1 cellular context compared by ENCODE assay signal in genomic region chr17:1716076-1716911, GRCh38.
TF ChIP-seq lines count a peak whose summit lies in the region.

No MANE protein-coding gene starts in this region.

TF ChIP-seq in GM12878, 131 proteins besides CTCF, POLR2A, EP300 and RAD21 (continued from another document and continues in another):
- TF ChIP-seq BCLAF1 (IDR thresholded peaks at IDR 0.05) = no peak
- no peak for TF ChIP-seq NFXL1 (IDR thresholded peaks at IDR 0.05; ENCODE audit: borderline replicate concordance)
- TF ChIP-seq PAX5 (IDR thresholded peaks at IDR 0.05; ENCODE audit: borderline replicate concordance, low read depth, low read length) = peak; percentile 35; the same call in 1 of the 2 replicates
- no peak for TF ChIP-seq STAT3 (IDR thresholded peaks at IDR 0.05; ENCODE audit: low read depth, low read length)
- TF ChIP-seq POU2F2 (IDR thresholded peaks at IDR 0.05; ENCODE audit: borderline replicate concordance, low read depth, low read length) = peak; percentile 81; the same call in 1 of the 3 replicates
- TF ChIP-seq CHD2 (IDR thresholded peaks at IDR 0.05; ENCODE audit: borderline replicate concordance, low read depth, low read length) = peak; percentile 96
- peak; percentile 98 for TF ChIP-seq IRF3 (IDR thresholded peaks at IDR 0.05)
- TF ChIP-seq E2F4 (IDR thresholded peaks at IDR 0.05; ENCODE audit: low read depth, low read length) = peak; percentile 72; the same call in 1 of the 2 replicates
- TF ChIP-seq ATF3 (IDR thresholded peaks at IDR 0.05; ENCODE audit: borderline replicate concordance, extremely low read depth, low read depth, low read length) = no peak
- TF ChIP-seq MTA3 (IDR thresholded peaks at IDR 0.05; ENCODE audit: borderline replicate concordance, low read length) = no peak
- no peak for TF ChIP-seq ZSCAN29 (IDR thresholded peaks at IDR 0.05)
- no peak for TF ChIP-seq SKIL (IDR thresholded peaks at IDR 0.05; ENCODE audit: low read depth, poor library complexity, severe bottlenecking)
- peak; percentile 41 to 63 for TF ChIP-seq EGR1 (IDR thresholded peaks at IDR 0.05; ENCODE audit: borderline replicate concordance in 1 of 2, low read depth in 2 of 2, low read length in 2 of 2)
- peak; percentile 18 for TF ChIP-seq ELK1 (IDR thresholded peaks at IDR 0.05; ENCODE audit: low read depth, low read length)
- peak; percentile 98 for TF ChIP-seq CREM (IDR thresholded peaks at IDR 0.05; ENCODE audit: low read depth)
- no peak for TF ChIP-seq PAX8 (IDR thresholded peaks at IDR 0.05)
- 0 out of 2 replicates have a peak, but pooled peaks have one; percentile 53 for TF ChIP-seq TCF3 (IDR thresholded peaks at IDR 0.05; ENCODE audit: borderline replicate concordance, insufficient read depth, low read depth, low read length)
- TF ChIP-seq RB1 (IDR thresholded peaks at IDR 0.05; ENCODE audit: borderline replicate concordance) = 0 out of 2 replicates have a peak, but pooled peaks have one; percentile 42
- no peak for TF ChIP-seq ZNF384 (IDR thresholded peaks at IDR 0.05; ENCODE audit: borderline replicate concordance, low read depth, low read length)
- TF ChIP-seq SIN3A (IDR thresholded peaks at IDR 0.05; ENCODE audit: low read depth, low read length) = peak; percentile 98
- no peak for TF ChIP-seq MTA2 (IDR thresholded peaks at IDR 0.05; ENCODE audit: low read depth)
- TF ChIP-seq GATAD2B (conservative IDR thresholded peaks at IDR 0.05; ENCODE audit: low read depth) = 0 out of 2 replicates have a peak, but pooled peaks have one; percentile 21
- TF ChIP-seq POLR2AphosphoS2 (IDR thresholded peaks at IDR 0.05; ENCODE audit: low read depth, low read length) = no peak; the same call in 1 of the 2 replicates
- TF ChIP-seq ZBED1 (IDR thresholded peaks at IDR 0.05; ENCODE audit: borderline replicate concordance) = no peak
- TF ChIP-seq IKZF2 (IDR thresholded peaks at IDR 0.05) = no peak
- no peak for TF ChIP-seq ZBTB33 (IDR thresholded peaks at IDR 0.05)
- TF ChIP-seq TARDBP (IDR thresholded peaks at IDR 0.05; ENCODE audit: borderline replicate concordance) = no peak
- TF ChIP-seq CREB1 (IDR thresholded peaks at IDR 0.05; ENCODE audit: low read depth) = peak; percentile 98
- TF ChIP-seq MLLT1 (IDR thresholded peaks at IDR 0.05) = no peak; the same call in 1 of the 2 replicates
- no peak; the same call in 1 of the 2 replicates for TF ChIP-seq STAT1 (conservative IDR thresholded peaks at IDR 0.05)
- peak; percentile 33 for TF ChIP-seq RELA (IDR thresholded peaks at IDR 0.05; ENCODE audit: borderline replicate concordance, partially characterized antibody)
- peak; percentile 95 for TF ChIP-seq ZNF207 (IDR thresholded peaks at IDR 0.05; ENCODE audit: borderline replicate concordance)
- no peak for TF ChIP-seq JUNB (IDR thresholded peaks at IDR 0.05)
- peak; percentile 42 for TF ChIP-seq MYC (IDR thresholded peaks at IDR 0.05; ENCODE audit: insufficient read depth, insufficient read length, insufficient replicate concordance, low read length, severe bottlenecking)
- peak; percentile 95 for TF ChIP-seq PBX3 (IDR thresholded peaks at IDR 0.05; ENCODE audit: insufficient replicate concordance, low read depth, low read length)
- no peak for TF ChIP-seq MEF2A (IDR thresholded peaks at IDR 0.05; ENCODE audit: insufficient read depth, low read depth, low read length)
- TF ChIP-seq NBN (IDR thresholded peaks at IDR 0.05) = no peak; the same call in 1 of the 2 replicates
- no peak for TF ChIP-seq ZNF622 (IDR thresholded peaks at IDR 0.05)
- TF ChIP-seq PKNOX1 (IDR thresholded peaks at IDR 0.05) = peak; percentile 99
- TF ChIP-seq EED (IDR thresholded peaks at IDR 0.05; ENCODE audit: low read depth) = no peak
- peak; percentile 83 for TF ChIP-seq SIX5 (IDR thresholded peaks at IDR 0.05; ENCODE audit: low read depth, low read length, severe bottlenecking)
- no peak for TF ChIP-seq NR2F1 (conservative IDR thresholded peaks at IDR 0.05)
- peak; percentile 64 for TF ChIP-seq USF1 (IDR thresholded peaks at IDR 0.05; ENCODE audit: borderline replicate concordance, extremely low read length, insufficient read depth, low read depth, low read length)
- no peak for TF ChIP-seq BCL11A (IDR thresholded peaks at IDR 0.05; ENCODE audit: low read depth, low read length)
- peak; percentile 17 to 39; a peak in 2 of 4 replicates for TF ChIP-seq SRF (IDR thresholded peaks at IDR 0.05; ENCODE audit: low read depth in 2 of 2, low read length in 2 of 2)
